8 cellular contexts compared by ENCODE assay signal in genomic region chr3:71066356-71066755, GRCh38.
A peak's percentile ranks its signal among the peaks of the same experiment; 100 is the strongest.
DNase-seq lines count a peak whose midpoint lies in the region; ATAC-seq and TF ChIP-seq lines count a peak whose summit lies in the region.

No MANE protein-coding gene starts in this region.

- H3K27ac ChIP-seq in colonic mucosa (peak overlapping the region; percentile 96), ovary (peak overlapping the region; percentile 50 to 97), WERI-Rb-1 (no peak overlapping the region)

- TF ChIP-seq CTCF in colonic mucosa (IDR thresholded peaks at IDR 0.05), result no peak
- no peak for TF ChIP-seq CTCF in ovary (IDR thresholded peaks at IDR 0.05)
- no peak for TF ChIP-seq CTCF in WERI-Rb-1 (IDR thresholded peaks at IDR 0.05; ENCODE audit: low read depth, low read length)

- intact Hi-C loops in colonic mucosa (cut with DNase I) (loop anchor here (5.0 kb wide), 2 partner anchors 59 to 61 kb away; no protein-coding TSS in a partner anchor), ovary (cut with DNase I) (loop anchor here in 3 of 4 donors (5.0 to 10.0 kb wide), 5 partner anchors 58 to 518 kb away; partner anchors contain the start of gene FOXP1 (in 2 of the 3))

- no peak for TF ChIP-seq POLR2A in ovary (IDR thresholded peaks at IDR 0.05)

- no peaks in the 10 kb centered on the region for H3K9me3 ChIP-seq in ES-I3 (ENCODE audit: control insufficient read depth, insufficient read depth, low read length)
- no peaks in the 10 kb centered on the region for H3K9me3 ChIP-seq in colonic mucosa
- no peaks in the 10 kb centered on the region for H3K9me3 ChIP-seq in ovary
- H3K9me3 ChIP-seq in WERI-Rb-1 (ENCODE audit: severe bottlenecking), result no peaks in the 10 kb centered on the region

- H3K4me3 ChIP-seq in colonic mucosa (no peak overlapping the region), ovary (no peak overlapping the region), WERI-Rb-1 (ENCODE audit: low read depth, low read length) (no peak overlapping the region)

- H3K9ac ChIP-seq in ES-I3 (ENCODE audit: low read depth, low read length) (peak overlapping the region; percentile 83; the same call in 1 of the 2 replicates), colonic mucosa (ENCODE audit: low read depth in 2 of 2, low read length in 2 of 2) (peak overlapping the region in 1 of 2 donors; percentile 77)

- TF ChIP-seq EP300 in ovary (IDR thresholded peaks at IDR 0.05), result no peak

- peaks cover 56% of the 10 kb centered on the region for H3K4me1 ChIP-seq in ES-I3 (ENCODE audit: insufficient read depth, low read length)
- peaks cover 6% of the 10 kb centered on the region for H3K4me1 ChIP-seq in colonic mucosa
- peaks cover 17% of the 10 kb centered on the region for H3K4me1 ChIP-seq in ovary (ENCODE audit: insufficient read depth)

- no peaks in the 10 kb centered on the region for H3K27me3 ChIP-seq in colonic mucosa
- no peaks in the 10 kb centered on the region for H3K27me3 ChIP-seq in ovary
- peaks cover 10% of the 10 kb centered on the region for H3K27me3 ChIP-seq in WERI-Rb-1 (ENCODE audit: insufficient read depth, low read depth, severe bottlenecking)

- no peak for ATAC-seq in HG03039 (IDR thresholded peaks at IDR 0.05; ENCODE audit: unreplicated experiment)

- 18 to 25% (median 18%) methylated on average over 6 of the region's 6 CpGs for whole genome bisulfite sequencing in ovary, 3 donors

- no peaks in the 10 kb centered on the region for H3K36me3 ChIP-seq in ES-I3 (ENCODE audit: insufficient read depth, low read length)
- no peaks in the 10 kb centered on the region for H3K36me3 ChIP-seq in colonic mucosa
- H3K36me3 ChIP-seq in ovary, result no peaks in the 10 kb centered on the region
- H3K36me3 ChIP-seq in WERI-Rb-1, result no peaks in the 10 kb centered on the region

- peak; percentile 48 to 54 for DNase-seq in NOMO-1 (lab: John Stamatoyannopoulos, UW; ENCODE audit: unreplicated experiment in 2 of 2)
- peak; percentile 58 for DNase-seq in colonic mucosa
- peak in 2 of 5 donors; percentile 40 to 43 for DNase-seq in ovary
- no peak for DNase-seq in iPS-NIHi7 (ENCODE audit: extremely low spot score)
- no peak for DNase-seq in LoVo (ENCODE audit: low spot score)
- DNase-seq in WERI-Rb-1, result no peak

Comparison
In these comparisons a context has a peak if more than half of its experiments do, and no peak if none do; other contexts are left out.
1. DNase-seq: peak in NOMO-1 (2 of 2) and colonic mucosa (single experiment); none in iPS-NIHi7 (single experiment), LoVo (single experiment) and WERI-Rb-1 (single experiment).